20 cellular contexts compared by ENCODE assay signal in genomic region chr10:110016957-110017514, GRCh38. TPM values are rescaled to one million over a fixed set of nuclear protein-coding genes. Genes with fewer than 3 reads are reported as not detected.
DNase-seq lines count a peak whose midpoint lies in the region; ATAC-seq and TF ChIP-seq lines count a peak whose summit lies in the region.
"Had no signal": no experiment of that assay in that cellular context is flagged by ENCODE, and none has a peak within 500 bp of the region (broad histone marks: within the 10 kb centered on the region; RNA-seq: fewer than 3 reads in every experiment).

No MANE protein-coding gene starts in this region.

- no peak overlapping the region for H3K18ac ChIP-seq in mesenchymal stem cell (ENCODE audit: low read depth in 1 of 2, low read length in 2 of 2)

- H3K4me1 Mint-ChIP-seq in CD4-positive, CD25-positive, alpha-beta regulatory T cell = peaks cover 63 to 96% (median 75%) of the 10 kb centered on the region in 4 donors
- H3K4me1 Mint-ChIP-seq in activated T-helper 1 cell treated with anti-CD3 and anti-CD28 coated beads, Interleukin-12 subunit alpha, Interleukin-12 subunit beta, Interleukin-2, Interleukin-4 antibody, amounts not matched to agents 30 ng/mL and 10 ng/mL and 1 ng/mL, durations not matched to agents 14 hours and 24 hours and 36 hours (ENCODE audit: low read depth) = peaks cover 59% of the 10 kb centered on the region
- peaks cover 47% of the 10 kb centered on the region for H3K4me1 Mint-ChIP-seq in osteocyte (ENCODE audit: unreplicated experiment)

- intact Hi-C loops in activated T-helper 1 cell treated with anti-CD3 and anti-CD28 coated beads, Interleukin-12 subunit alpha, Interleukin-12 subunit beta, Interleukin-2, Interleukin-4 antibody, amounts not matched to agents 30 ng/mL and 10 ng/mL and 1 ng/mL, durations not matched to agents 14 hours and 24 hours and 36 hours (cut with micrococcal nuclease) = no loop called here

- no peak overlapping the region for H3K14ac ChIP-seq in mesenchymal stem cell (ENCODE audit: low read length in 2 of 2)

- peak overlapping the region; percentile 34 for H3K27ac ChIP-seq in CD4-positive, CD25-positive, alpha-beta regulatory T cell (ENCODE audit: insufficient read depth, low read length, poor library complexity, severe bottlenecking)
- H3K27ac ChIP-seq in mesenchymal stem cell (ENCODE audit: low read length, poor library complexity, severe bottlenecking) = no peak overlapping the region

- no peak overlapping the region for H2BK15ac ChIP-seq in mesenchymal stem cell (ENCODE audit: low read depth, poor library complexity, severe bottlenecking)

- peak overlapping the region; percentile 44 to 80 (median 69) for H3K4me3 Mint-ChIP-seq in CD4-positive, CD25-positive, alpha-beta regulatory T cell
- peak overlapping the region; percentile 29 for H3K4me3 Mint-ChIP-seq in activated T-helper 1 cell treated with anti-CD3 and anti-CD28 coated beads, Interleukin-12 subunit alpha, Interleukin-12 subunit beta, Interleukin-2, Interleukin-4 antibody, amounts not matched to agents 30 ng/mL and 10 ng/mL and 1 ng/mL, durations not matched to agents 14 hours and 24 hours and 36 hours
- no peak overlapping the region for H3K4me3 Mint-ChIP-seq in osteocyte (ENCODE audit: unreplicated experiment)

- no peaks in the 10 kb centered on the region for H3K9me3 ChIP-seq in CD4-positive, CD25-positive, alpha-beta regulatory T cell (ENCODE audit: control insufficient read depth in 2 of 2, low read length in 2 of 2)
- no peaks in the 10 kb centered on the region for H3K9me3 ChIP-seq in mesenchymal stem cell (ENCODE audit: control insufficient read depth, low read length)
- H3K9me3 ChIP-seq: stomach had no signal

- no peaks in the 10 kb centered on the region for H3K9me3 Mint-ChIP-seq in CD4-positive, CD25-positive, alpha-beta regulatory T cell
- no peaks in the 10 kb centered on the region for H3K9me3 Mint-ChIP-seq in activated T-helper 1 cell treated with anti-CD3 and anti-CD28 coated beads, Interleukin-12 subunit alpha, Interleukin-12 subunit beta, Interleukin-2, Interleukin-4 antibody, amounts not matched to agents 30 ng/mL and 10 ng/mL and 1 ng/mL, durations not matched to agents 14 hours and 24 hours and 36 hours
- no peaks in the 10 kb centered on the region for H3K9me3 Mint-ChIP-seq in osteocyte (ENCODE audit: unreplicated experiment)

- TF ChIP-seq CTCF in osteocyte (IDR thresholded peaks at IDR 0.05) = no peak

- no peak overlapping the region for H2BK120ac ChIP-seq in mesenchymal stem cell (ENCODE audit: low read depth, low read length)

- H3K79me1 ChIP-seq in mesenchymal stem cell (replicated peaks; ENCODE audit: low read length, poor library complexity, severe bottlenecking) = peaks cover 13% of the 10 kb centered on the region

- WGBS in mesenchymal stem cell = 33% methylated on average over 3 of the region's 5 CpGs

- H3K27me3 Mint-ChIP-seq in CD4-positive, CD25-positive, alpha-beta regulatory T cell = no peaks in the 10 kb centered on the region
- no peaks in the 10 kb centered on the region for H3K27me3 Mint-ChIP-seq in activated T-helper 1 cell treated with anti-CD3 and anti-CD28 coated beads, Interleukin-12 subunit alpha, Interleukin-12 subunit beta, Interleukin-2, Interleukin-4 antibody, amounts not matched to agents 30 ng/mL and 10 ng/mL and 1 ng/mL, durations not matched to agents 14 hours and 24 hours and 36 hours (ENCODE audit: insufficient read depth)
- no peaks in the 10 kb centered on the region for H3K27me3 Mint-ChIP-seq in osteocyte (ENCODE audit: unreplicated experiment)

- H3K23ac ChIP-seq in mesenchymal stem cell (ENCODE audit: low read length in 2 of 2) = no peak overlapping the region

- no peak overlapping the region for H2AFZ ChIP-seq in mesenchymal stem cell (ENCODE audit: low read depth, low read length)

- no peak overlapping the region for H2AK5ac ChIP-seq in mesenchymal stem cell (ENCODE audit: low read length, severe bottlenecking)

- H3K4ac ChIP-seq in mesenchymal stem cell (ENCODE audit: low read depth in 1 of 2, low read length in 2 of 2) = no peak overlapping the region

- peaks cover 79% of the 10 kb centered on the region for H3K4me1 ChIP-seq in CD4-positive, CD25-positive, alpha-beta regulatory T cell (ENCODE audit: control insufficient read depth, insufficient read depth, low read length, poor library complexity, severe bottlenecking)
- no peaks in the 10 kb centered on the region for H3K4me1 ChIP-seq in mesenchymal stem cell (ENCODE audit: control insufficient read depth, insufficient read depth, low read depth, low read length)

- no peak overlapping the region for H2BK5ac ChIP-seq in mesenchymal stem cell (ENCODE audit: low read depth, low read length, poor library complexity, severe bottlenecking)

- no peak overlapping the region for H3K4me2 ChIP-seq in mesenchymal stem cell (ENCODE audit: low read length, poor library complexity, severe bottlenecking)

- H3K4me3 ChIP-seq in CD4-positive, CD25-positive, alpha-beta regulatory T cell (ENCODE audit: low read depth, low read length) = peak overlapping the region; percentile 0
- no peak overlapping the region for H3K4me3 ChIP-seq in mesenchymal stem cell (ENCODE audit: insufficient read depth in 1 of 2, low read depth in 1 of 2, low read length in 2 of 2)
- H3K4me3 ChIP-seq: K562, stomach had no signal

- H3K36me3 ChIP-seq in CD4-positive, CD25-positive, alpha-beta regulatory T cell (ENCODE audit: control insufficient read depth, insufficient read depth, low read length) = peaks cover 3% of the 10 kb centered on the region
- H3K36me3 ChIP-seq in mesenchymal stem cell (ENCODE audit: control insufficient read depth in 1 of 2, insufficient read depth in 2 of 2, low read depth in 1 of 2, low read length in 2 of 2) = peaks cover 0 to 7% of the 10 kb centered on the region in 2 experiments
- H3K36me3 ChIP-seq: stomach had no signal

- H4K91ac ChIP-seq in mesenchymal stem cell (ENCODE audit: low read length) = no peak overlapping the region

- H3K27me3 ChIP-seq in CD4-positive, CD25-positive, alpha-beta regulatory T cell (ENCODE audit: control insufficient read depth, insufficient read depth, low read length) = no peaks in the 10 kb centered on the region
- no peaks in the 10 kb centered on the region for H3K27me3 ChIP-seq in mesenchymal stem cell (ENCODE audit: control insufficient read depth in 1 of 2, insufficient read depth in 1 of 2, low read length in 2 of 2)
- H3K27me3 ChIP-seq: stomach had no signal

- DNase-seq in NOMO-1 treated with DMSO at 0.1 percent for 48 hours (lab: John Stamatoyannopoulos, UW; ENCODE audit: unreplicated experiment) (peak; percentile 24), NOMO-1 treated with dmso at 0.1 percent for 144 hours (lab: John Stamatoyannopoulos, UW; ENCODE audit: unreplicated experiment) (no peak), mesenchymal stem cell (no peak), osteocyte (ENCODE audit: extremely low spot score, unreplicated experiment) (no peak), GM19240 (ENCODE audit: insufficient read length, low spot score) (no peak)
- no peak for DNase-seq in CD4-positive, CD25-positive, alpha-beta regulatory T cell
- DNase-seq in activated T-helper 1 cell treated with anti-CD3 and anti-CD28 coated beads, Interleukin-12 subunit alpha, Interleukin-12 subunit beta, Interleukin-2, Interleukin-4 antibody, amounts not matched to agents 30 ng/mL and 10 ng/mL and 1 ng/mL, durations not matched to agents 14 hours and 24 hours and 36 hours (ENCODE audit: low spot score) = no peak
- DNase-seq: 8988T; activated CD4-positive, alpha-beta T cell treated with anti-CD3 and anti-CD28 coated beads, Interleukin-2, amount 50 U/mL, for 1 hour; cortex of kidney; GDM1; GOT3; left ventricle myocardium superior; NCI-H146; NCI-H510A; RPMI8226; stomach; T-helper 9 cell had no signal

- H3K27ac Mint-ChIP-seq in CD4-positive, CD25-positive, alpha-beta regulatory T cell = peak overlapping the region; percentile 81 to 98 (median 84)
- H3K27ac Mint-ChIP-seq in activated T-helper 1 cell treated with anti-CD3 and anti-CD28 coated beads, Interleukin-12 subunit alpha, Interleukin-12 subunit beta, Interleukin-2, Interleukin-4 antibody, amounts not matched to agents 30 ng/mL and 10 ng/mL and 1 ng/mL, durations not matched to agents 14 hours and 24 hours and 36 hours = peak overlapping the region; percentile 19
- no peak overlapping the region for H3K27ac Mint-ChIP-seq in osteocyte (ENCODE audit: unreplicated experiment)

- no peak overlapping the region for H2BK12ac ChIP-seq in mesenchymal stem cell (ENCODE audit: low read length in 2 of 2)

- H3K9ac ChIP-seq in mesenchymal stem cell (ENCODE audit: low read length) = peak overlapping the region; percentile 30

- no peak overlapping the region for H4K8ac ChIP-seq in mesenchymal stem cell (ENCODE audit: low read length)

- peaks cover 10% of the 10 kb centered on the region for H3K36me3 Mint-ChIP-seq in CD4-positive, CD25-positive, alpha-beta regulatory T cell
- peaks cover 12% of the 10 kb centered on the region for H3K36me3 Mint-ChIP-seq in activated T-helper 1 cell treated with anti-CD3 and anti-CD28 coated beads, Interleukin-12 subunit alpha, Interleukin-12 subunit beta, Interleukin-2, Interleukin-4 antibody, amounts not matched to agents 30 ng/mL and 10 ng/mL and 1 ng/mL, durations not matched to agents 14 hours and 24 hours and 36 hours (ENCODE audit: low read depth)
- H3K36me3 Mint-ChIP-seq in osteocyte (ENCODE audit: unreplicated experiment) = peaks cover 2% of the 10 kb centered on the region

- ATAC-seq in CD4-positive, CD25-positive, alpha-beta regulatory T cell (ENCODE audit: low read depth in 2 of 2) = no peak
- ATAC-seq in GM18520 (IDR thresholded peaks at IDR 0.05; ENCODE audit: unreplicated experiment) = no peak
- ATAC-seq: K562, left ventricle myocardium superior had no signal

RNA-seq across cellular contexts. Expression of gene ADD3, which starts 9.3 kb away (rescaled TPM):
- total RNA-seq in CD4-positive, CD25-positive, alpha-beta regulatory T cell = 341 TPM
- 100 to 1,000 TPM; 368 to 405 (median 380) TPM for polyA plus RNA-seq in CD4-positive, CD25-positive, alpha-beta regulatory T cell
- total RNA-seq in activated T-helper 1 cell treated with anti-CD3 and anti-CD28 coated beads, Interleukin-12 subunit alpha, Interleukin-12 subunit beta, Interleukin-2, Interleukin-4 antibody, amounts not matched to agents 30 ng/mL and 10 ng/mL and 1 ng/mL, durations not matched to agents 14 hours and 24 hours and 36 hours = 30.1 and 36.6 TPM in 2 replicates
- 75.7 TPM for polyA plus RNA-seq in mesenchymal stem cell (2013, experiment 1 of 2)
- 72.5 TPM for polyA plus RNA-seq in mesenchymal stem cell (2013, experiment 2 of 2)
- total RNA-seq in osteocyte = 128 and 138 TPM in 2 replicates
